ENCODE assay signal across 27 cellular contexts in genomic region chr2:240517342-240517741, GRCh38.
"Had no signal": no experiment of that assay in that cellular context is flagged by ENCODE, and none has a peak within 500 bp of the region (broad histone marks: within the 10 kb centered on the region; RNA-seq: fewer than 3 reads in every experiment).

No MANE protein-coding gene starts in this region.

- H3K9me3 ChIP-seq: neutrophil, pancreas, psoas muscle, right lobe of liver, suprapubic skin, testis, tibial artery, transverse colon, upper lobe of right lung, uterus had no signal

- H3K4me3 ChIP-seq: pancreas, psoas muscle, right lobe of liver, skin epidermis, smooth muscle cell, suprapubic skin, testis, tibial artery, transverse colon, upper lobe of right lung, uterus had no signal

- H3K36me3 ChIP-seq: pancreas, right lobe of liver, transverse colon, upper lobe of right lung, uterus had no signal

- H3K4me2 ChIP-seq: smooth muscle cell had no signal

- H3K4me1 ChIP-seq: pancreas, psoas muscle, right lobe of liver had no signal

- H3K27me3 ChIP-seq: pancreas, right lobe of liver, suprapubic skin, testis, upper lobe of right lung, uterus had no signal

- FAIRE-seq: pancreas had no signal

- DNase-seq: naive B cell; naive thymus-derived CD8-positive, alpha-beta T cell; nephron progenitor cell; nucleus accumbens; psoas muscle; right cardiac atrium; stimulated activated CD4-positive, alpha-beta T cell treated with anti-CD3 and anti-CD28 coated beads, Interleukin-15, amount 100 ng/mL, for 24 hours; stimulated activated CD4-positive, alpha-beta T cell treated with anti-CD3 and anti-CD28 coated beads, Interleukin-2, amount 100 ng/mL, for 24 hours; stimulated activated CD4-positive, alpha-beta T cell treated with anti-CD3 and anti-CD28 coated beads, Interleukin-2, amount 100 ng/mL, for 48 hours; stimulated activated CD4-positive, alpha-beta T cell treated with anti-CD3 and anti-CD28 coated beads, Interleukin-4, amount 100 ng/mL, for 24 hours; stimulated activated naive CD4-positive, alpha-beta T cell; stimulated activated naive CD8-positive, alpha-beta T cell treated with anti-CD3 and anti-CD28 coated beads, Interleukin-15, amount 100 ng/mL, for 72 hours; stimulated activated naive CD8-positive, alpha-beta T cell treated with anti-CD3 and anti-CD28 coated beads, Interleukin-15, Interleukin-2, amounts not matched to agents 100 U/mL and 50 U/mL, for 24 hours; substantia nigra; testis; tibial artery; transverse colon; upper lobe of right lung; uterus had no signal

- ATAC-seq: naive thymus-derived CD8-positive, alpha-beta T cell; natural killer cell treated with Interleukin-12 subunit alpha and Interleukin-12 subunit beta and Interleukin-15 and Interleukin-18, amount 100 ng/mL, for 72 hours; pancreas; psoas muscle; right cardiac atrium; right lobe of liver; stimulated activated memory B cell treated with anti-CD40 and anti-IgM and Interleukin-4, amounts not matched to agents 10 μg/mL and 1 μg/mL and 100 μg/mL, for 72 hours; stimulated activated naive CD8-positive, alpha-beta T cell treated with anti-CD3 and anti-CD28 coated beads, Interleukin-15, amount 100 ng/mL, for 72 hours; stimulated activated naive CD8-positive, alpha-beta T cell treated with anti-CD3 and anti-CD28 coated beads, Interleukin-15, Interleukin-2, amounts not matched to agents 100 U/mL and 50 U/mL, for 24 hours; upper lobe of right lung had no signal

- H3K27ac ChIP-seq: neutrophil, pancreas, psoas muscle, right lobe of liver, skin epidermis, suprapubic skin, testis, tibial artery, transverse colon, upper lobe of right lung, uterus had no signal
